In genomic region chr11:119400860-119401259, GRCh38 we compare ENCODE assay signal across 40 cellular contexts. TPM values are rescaled to one million over a fixed set of nuclear protein-coding genes. Genes with fewer than 3 reads are reported as not detected.
"Had no signal": no experiment of that assay in that cellular context is flagged by ENCODE, and none has a peak within 500 bp of the region (broad histone marks: within the 10 kb centered on the region; RNA-seq: fewer than 3 reads in every experiment).

No MANE protein-coding gene starts in this region.

- DNase-seq: MG63, MM.1S, MV-4-11, NCI-H1048, NCI-H1092, NCI-H1092 treated with DMSO at 0.1 percent for 48 hours, NCI-H1105, NCI-H1105 treated with DMSO at 0.1 percent for 48 hours, NCI-H1417, NCI-H1417 treated with DMSO at 0.1 percent for 48 hours, NCI-H1436, NCI-H1436 treated with DMSO at 0.1 percent for 48 hours, NCI-H146, NCI-H1694, NCI-H1694 treated with DMSO at 0.1 percent for 48 hours, NCI-H187, NCI-H187 treated with DMSO at 0.1 percent for 48 hours, NCI-H1930, NCI-H2029, NCI-H2029 treated with DMSO at 0.1 percent for 48 hours, NCI-H2081, NCI-H2081 treated with DMSO at 0.1 percent for 48 hours, NCI-H2107, NCI-H2171, NCI-H2171 treated with DMSO at 0.1 percent for 48 hours, NCI-H2227 treated with DMSO at 0.1 percent for 48 hours, NCI-H226, NCI-H345, NCI-H446, NCI-H446 treated with DMSO at 0.1 percent for 48 hours, NCI-H510A, NCI-H510A treated with DMSO at 0.1 percent for 48 hours, NCI-H524, NCI-H524 treated with DMSO at 0.1 percent for 48 hours, NCI-H526, NCI-H526 treated with DMSO at 0.1 percent for 48 hours had no signal

- H3K4me3 ChIP-seq: MG63 had no signal

- H3K27me3 ChIP-seq: MG63 had no signal

RNA-seq across cellular contexts. Expression of gene THY1, which starts 22.1 kb away (rescaled TPM):
- total RNA-seq: MCF 10A, NCI-H460 had no signal

RNA-seq across cellular contexts. Expression of gene MFRP, which starts 54.4 kb away (rescaled TPM):
- total RNA-seq: LHCN-M2, M059J, MCF 10A, NCI-H460 had no signal
